13 cellular contexts compared by ENCODE assay signal in the genomic region with DNA sequence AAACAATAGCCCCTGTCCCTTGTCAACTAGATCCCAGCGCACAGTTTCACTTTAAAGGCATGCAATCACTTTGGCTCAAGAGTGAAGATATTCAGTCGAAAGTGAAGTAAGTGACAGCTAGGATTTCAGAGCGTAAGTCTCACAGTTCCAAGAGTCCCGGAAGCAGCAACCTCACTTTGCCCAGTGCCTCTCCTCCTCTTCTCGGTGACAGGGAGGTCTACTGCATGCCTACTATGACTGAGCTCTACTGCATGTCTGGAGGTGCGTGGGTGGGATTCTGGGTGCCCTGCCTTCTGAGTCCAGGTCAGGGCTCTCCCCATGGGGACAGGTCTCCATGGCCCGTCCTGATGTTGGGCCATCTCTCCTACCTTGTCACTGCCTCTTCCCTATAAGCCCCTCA. TPM values are rescaled to one million over a fixed set of nuclear protein-coding genes. Genes with fewer than 3 reads are reported as not detected.
A peak's percentile ranks its signal among the peaks of the same experiment; 100 is the strongest.
DNase-seq lines count a peak whose midpoint lies in the region; ATAC-seq lines count a peak whose summit lies in the region.
"Had no signal": no experiment of that assay in that cellular context is flagged by ENCODE, and none has a peak within 500 bp of the region (broad histone marks: within the 10 kb centered on the region; RNA-seq: fewer than 3 reads in every experiment).

No MANE protein-coding gene starts in this region.

- peak overlapping the region; percentile 80 for H3K27ac Mint-ChIP-seq in activated T-helper 2 cell treated with anti-CD3 and anti-CD28 coated beads, Interferon-gamma antibody, Interleukin-2, Interleukin-4, amounts not matched to agents 10 μg/mL and 5 μg/mL and 100 μg/mL, durations not matched to agents 14 hours and 24 hours and 36 hours
- peak overlapping the region; percentile 84 to 90 for H3K27ac Mint-ChIP-seq in natural killer cell treated with Interleukin-12 subunit alpha and Interleukin-12 subunit beta and Interleukin-15 and Interleukin-18, amount 100 ng/mL, for 72 hours

- no peaks in the 10 kb centered on the region for H3K9me3 Mint-ChIP-seq in activated T-helper 2 cell treated with anti-CD3 and anti-CD28 coated beads, Interferon-gamma antibody, Interleukin-2, Interleukin-4, amounts not matched to agents 10 μg/mL and 5 μg/mL and 100 μg/mL, durations not matched to agents 14 hours and 24 hours and 36 hours
- no peaks in the 10 kb centered on the region for H3K9me3 Mint-ChIP-seq in natural killer cell treated with Interleukin-12 subunit alpha and Interleukin-12 subunit beta and Interleukin-15 and Interleukin-18, amount 100 ng/mL, for 72 hours

- peak overlapping the region; percentile 66 for H3K4me3 Mint-ChIP-seq in activated T-helper 2 cell treated with anti-CD3 and anti-CD28 coated beads, Interferon-gamma antibody, Interleukin-2, Interleukin-4, amounts not matched to agents 10 μg/mL and 5 μg/mL and 100 μg/mL, durations not matched to agents 14 hours and 24 hours and 36 hours (ENCODE audit: low read depth)
- H3K4me3 Mint-ChIP-seq in natural killer cell treated with Interleukin-12 subunit alpha and Interleukin-12 subunit beta and Interleukin-15 and Interleukin-18, amount 100 ng/mL, for 72 hours, result peak overlapping the region; percentile 83

- H3K36me3 Mint-ChIP-seq in activated T-helper 2 cell treated with anti-CD3 and anti-CD28 coated beads, Interferon-gamma antibody, Interleukin-2, Interleukin-4, amounts not matched to agents 10 μg/mL and 5 μg/mL and 100 μg/mL, durations not matched to agents 14 hours and 24 hours and 36 hours (ENCODE audit: low read depth), result peaks cover 49% of the 10 kb centered on the region
- peaks cover 6% of the 10 kb centered on the region for H3K36me3 Mint-ChIP-seq in natural killer cell treated with Interleukin-12 subunit alpha and Interleukin-12 subunit beta and Interleukin-15 and Interleukin-18, amount 100 ng/mL, for 72 hours

- peak; percentile 90 to 95 for ATAC-seq in natural killer cell treated with Interleukin-12 subunit alpha and Interleukin-12 subunit beta and Interleukin-15 and Interleukin-18, amount 100 ng/mL, for 72 hours
- no peak for ATAC-seq in GM18861 (IDR thresholded peaks at IDR 0.05; ENCODE audit: unreplicated experiment)
- ATAC-seq: gastroesophageal sphincter, HCT116 had no signal

- peaks cover 72% of the 10 kb centered on the region for H3K4me1 Mint-ChIP-seq in activated T-helper 2 cell treated with anti-CD3 and anti-CD28 coated beads, Interferon-gamma antibody, Interleukin-2, Interleukin-4, amounts not matched to agents 10 μg/mL and 5 μg/mL and 100 μg/mL, durations not matched to agents 14 hours and 24 hours and 36 hours (ENCODE audit: low read depth)
- peaks cover 64 to 77% of the 10 kb centered on the region in 2 donors for H3K4me1 Mint-ChIP-seq in natural killer cell treated with Interleukin-12 subunit alpha and Interleukin-12 subunit beta and Interleukin-15 and Interleukin-18, amount 100 ng/mL, for 72 hours (ENCODE audit: low read depth in 2 of 2)

- intact Hi-C loops in activated T-helper 2 cell treated with anti-CD3 and anti-CD28 coated beads, Interferon-gamma antibody, Interleukin-2, Interleukin-4, amounts not matched to agents 10 μg/mL and 5 μg/mL and 100 μg/mL, durations not matched to agents 14 hours and 24 hours and 36 hours (cut with micrococcal nuclease), result loop anchor here (1.0 to 2.0 kb wide), 2 partner anchors 15 to 68 kb away; no protein-coding TSS in a partner anchor

- no peaks in the 10 kb centered on the region for H3K27me3 Mint-ChIP-seq in activated T-helper 2 cell treated with anti-CD3 and anti-CD28 coated beads, Interferon-gamma antibody, Interleukin-2, Interleukin-4, amounts not matched to agents 10 μg/mL and 5 μg/mL and 100 μg/mL, durations not matched to agents 14 hours and 24 hours and 36 hours (ENCODE audit: low read depth)
- H3K27me3 Mint-ChIP-seq in natural killer cell treated with Interleukin-12 subunit alpha and Interleukin-12 subunit beta and Interleukin-15 and Interleukin-18, amount 100 ng/mL, for 72 hours, result no peaks in the 10 kb centered on the region

- peak; percentile 73 for DNase-seq in stimulated activated CD4-positive, alpha-beta T cell treated with anti-CD3 and anti-CD28 coated beads, Interleukin-1b, Interleukin-23, amount 100 ng/mL, for 48 hours
- no peak for DNase-seq in stimulated activated CD4-positive, alpha-beta T cell treated with anti-CD3 and anti-CD28 coated beads, Interleukin-12 subunit alpha, Interleukin-12 subunit beta, amount 100 ng/mL, for 4 hours
- peak; percentile 44 for DNase-seq in activated T-helper 2 cell treated with anti-CD3 and anti-CD28 coated beads, Interferon-gamma antibody, Interleukin-2, Interleukin-4, amounts not matched to agents 10 μg/mL and 5 μg/mL and 100 μg/mL, durations not matched to agents 14 hours and 24 hours and 36 hours (ENCODE audit: low spot score)
- peak; percentile 79 for DNase-seq in natural killer cell treated with Interleukin-12 subunit alpha and Interleukin-12 subunit beta and Interleukin-15 and Interleukin-18, amount 100 ng/mL, for 72 hours (ENCODE audit: low spot score)
- no peak for DNase-seq in NCI-H1417 treated with DMSO at 0.1 percent for 48 hours (lab: John Stamatoyannopoulos, UW)
- no peak for DNase-seq in RKO (ENCODE audit: low spot score)
- no peak for DNase-seq in NCI-H187 (lab: John Stamatoyannopoulos, UW)
- DNase-seq: DMS53, NCI-H510A, SHP77 treated with DMSO at 0.1 percent for 48 hours had no signal

RNA-seq across cellular contexts. Expression of a gene that starts 17.0 kb away (rescaled TPM):
- 40.0 and 40.8 TPM in 2 replicates for total RNA-seq in activated T-helper 2 cell treated with anti-CD3 and anti-CD28 coated beads, Interferon-gamma antibody, Interleukin-2, Interleukin-4, amounts not matched to agents 10 μg/mL and 5 μg/mL and 100 μg/mL, durations not matched to agents 14 hours and 24 hours and 36 hours
- 10 to 100 TPM; 55.3 to 79.0 TPM for total RNA-seq in natural killer cell treated with Interleukin-12 subunit alpha and Interleukin-12 subunit beta and Interleukin-15 and Interleukin-18, amount 100 ng/mL, for 72 hours

Comparison
In these comparisons a context has a peak if more than half of its experiments do, and no peak if none do; other contexts are left out.
1. DNase-seq: peak in stimulated activated CD4-positive, alpha-beta T cell treated with anti-CD3 and anti-CD28 coated beads, Interleukin-1b, Interleukin-23, amount 100 ng/mL, for 48 hours (single experiment), activated T-helper 2 cell treated with anti-CD3 and anti-CD28 coated beads, Interferon-gamma antibody, Interleukin-2, Interleukin-4, amounts not matched to agents 10 μg/mL and 5 μg/mL and 100 μg/mL, durations not matched to agents 14 hours and 24 hours and 36 hours (single experiment) and natural killer cell treated with Interleukin-12 subunit alpha and Interleukin-12 subunit beta and Interleukin-15 and Interleukin-18, amount 100 ng/mL, for 72 hours (single experiment); none in stimulated activated CD4-positive, alpha-beta T cell treated with anti-CD3 and anti-CD28 coated beads, Interleukin-12 subunit alpha, Interleukin-12 subunit beta, amount 100 ng/mL, for 4 hours (single experiment), NCI-H1417 treated with DMSO at 0.1 percent for 48 hours (single experiment), RKO (single experiment) and NCI-H187 (0 of 2).